13 cellular contexts compared by ENCODE assay signal in the genomic region with DNA sequence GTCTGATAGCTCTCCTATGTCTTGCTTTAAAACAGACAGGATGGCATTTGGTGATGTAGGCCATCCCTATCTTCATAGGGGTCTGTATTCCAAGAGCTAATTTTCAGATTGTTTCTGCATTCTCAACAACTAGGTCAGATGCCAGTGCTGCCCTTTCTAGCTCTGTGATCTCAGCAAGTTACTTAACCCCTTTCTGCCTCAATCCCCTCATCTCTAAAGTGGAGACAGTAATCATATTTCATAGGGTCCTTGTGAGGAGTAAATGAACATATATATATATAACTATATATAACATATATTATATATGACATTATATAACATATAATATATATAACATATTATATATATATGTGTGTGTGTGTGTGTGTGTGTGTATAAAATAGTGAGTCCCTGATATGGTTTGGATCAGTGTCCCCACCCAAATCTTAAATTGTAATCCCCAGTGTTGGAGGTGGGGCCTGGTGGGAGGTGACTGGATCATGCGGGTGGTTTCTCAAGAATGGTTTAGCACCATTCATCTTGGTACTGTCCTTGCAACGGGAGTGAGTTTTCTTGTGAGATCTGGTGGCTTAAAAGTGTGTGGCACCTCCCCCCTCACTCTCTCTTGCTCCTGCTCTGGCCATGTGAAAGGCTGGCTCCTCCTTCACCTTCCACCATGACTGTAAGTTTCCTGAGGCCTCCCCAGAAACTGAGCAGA. TPM values are rescaled to one million over a fixed set of nuclear protein-coding genes. Genes with fewer than 3 reads are reported as not detected.
DNase-seq lines count a peak whose midpoint lies in the region; ATAC-seq, FAIRE-seq and TF ChIP-seq lines count a peak whose summit lies in the region.
"Had no signal": no experiment of that assay in that cellular context is flagged by ENCODE, and none has a peak within 500 bp of the region (broad histone marks: within the 10 kb centered on the region; RNA-seq: fewer than 3 reads in every experiment).

No MANE protein-coding gene starts in this region.

- H3K9ac ChIP-seq in HCT116 (ENCODE audit: low read length), result no peak overlapping the region

- peak overlapping the region; percentile 87 for H3K27ac Mint-ChIP-seq in MCF 10A (ENCODE audit: low read depth, unreplicated experiment)
- peak overlapping the region in 5 of 6 donors; percentile 40 to 83 (median 67) for H3K27ac Mint-ChIP-seq in immature natural killer cell

- H2AFZ ChIP-seq in HCT116 (ENCODE audit: low read depth, low read length, poor library complexity, severe bottlenecking), result no peak overlapping the region

- intact Hi-C loops in HCT116 (cut with micrococcal nuclease), result loop anchor here (5.0 kb wide), 1 partner anchor 50 kb away; no protein-coding TSS in a partner anchor
- intact Hi-C loops in MCF 10A (cut with micrococcal nuclease), result no loop called here

- H3K27ac ChIP-seq in HCT116 (ENCODE audit: low read depth, low read length) (peak overlapping the region; percentile 26; the same call in 1 of the 2 replicates), small intestine (ENCODE audit: low read depth in 1 of 2, low read length in 1 of 2) (peak overlapping the region; percentile 45 to 75)

- no peaks in the 10 kb centered on the region for H3K27me3 Mint-ChIP-seq in MCF 10A (ENCODE audit: insufficient read depth, unreplicated experiment)
- H3K27me3 Mint-ChIP-seq in immature natural killer cell (ENCODE audit: low read depth in 3 of 3), result peaks cover 0 to 7% (median 5%) of the 10 kb centered on the region in 3 donors
- H3K27me3 Mint-ChIP-seq: activated B cell treated with CpG ODN at 0.5 μM for 24 hours had no signal

- TF ChIP-seq CTCF in HCT116 (IDR thresholded peaks at IDR 0.05 in 2 of 3, conservative IDR thresholded peaks at IDR 0.05 in 1 of 3; ENCODE audit: borderline replicate concordance in 1 of 3, insufficient read depth in 1 of 3, low read depth in 2 of 3, low read length in 2 of 3) (no peak), MCF 10A (IDR thresholded peaks at IDR 0.05; ENCODE audit: unreplicated experiment) (no peak), foreskin fibroblast (IDR thresholded peaks at IDR 0.05; ENCODE audit: low read depth, low read length) (no peak), GM10266 (IDR thresholded peaks at IDR 0.05; ENCODE audit: control insufficient read depth, insufficient read depth, low read depth, missing control alignments) (no peak)

- H3K9me2 ChIP-seq in HCT116 (ENCODE audit: insufficient read depth), result no peaks in the 10 kb centered on the region

- peaks cover 4% of the 10 kb centered on the region; the same call in 1 of the 2 replicates for H4K20me1 ChIP-seq in HCT116 (ENCODE audit: insufficient read depth)

- peak overlapping the region in 1 of 2 experiments; percentile 48; a peak in 3 of 4 replicates for H3K4me3 ChIP-seq in HCT116 (replicated peaks in 1 of 2; ENCODE audit: low read depth in 1 of 2, low read length in 2 of 2)
- H3K4me3 ChIP-seq in small intestine (ENCODE audit: low read depth in 1 of 2, low read length in 2 of 2), result no peak overlapping the region
- H3K4me3 ChIP-seq in H7 (ENCODE audit: insufficient read depth, low read depth, low read length), result no peak overlapping the region
- no peak overlapping the region for H3K4me3 ChIP-seq in foreskin fibroblast (ENCODE audit: low read depth in 1 of 2, low read length in 2 of 2)

- BruUV-seq in HCT116 (replicated peaks; lab: Mats Ljungman, UMichigan) (no TSS peak), MCF 10A (replicated peaks; lab: Mats Ljungman, UMichigan) (TSS peak; percentile 10)

- peaks cover 0 to 7% of the 10 kb centered on the region in 2 experiments; a peak in 1 of 4 replicates for H3K36me3 ChIP-seq in HCT116 (ENCODE audit: control insufficient read depth in 1 of 2, insufficient read depth in 2 of 2, low read length in 2 of 2)
- H3K36me3 ChIP-seq in small intestine (ENCODE audit: control insufficient read depth in 2 of 2, insufficient read depth in 2 of 2, low read length in 2 of 2), result no peaks in the 10 kb centered on the region
- H3K36me3 ChIP-seq in H7 (replicated peaks; ENCODE audit: control insufficient read depth, insufficient read depth, low read length), result no peaks in the 10 kb centered on the region

- H3K79me2 ChIP-seq in HCT116 (ENCODE audit: insufficient read depth, low read length), result peaks cover 61% of the 10 kb centered on the region

- DNase-seq in HCT116 (ENCODE audit: low read depth, low spot score) (no peak), MCF 10A (ENCODE audit: unreplicated experiment) (no peak), immature natural killer cell (no peak), small intestine (no peak), H7 (no peak), foreskin fibroblast (no peak), GM10266 (ENCODE audit: extremely low spot score) (no peak)
- no peak for DNase-seq in activated CD4-positive, CD25-positive, alpha-beta regulatory T cell treated with anti-CD3 and anti-CD28 coated beads, Interleukin-2, amount 50 U/mL, for 72 hours
- DNase-seq: activated B cell treated with CpG ODN at 0.5 μM for 24 hours; GDM1; KG1; RPMI8226; stimulated activated CD4-positive, alpha-beta T cell treated with anti-CD3 and anti-CD28 coated beads, Interleukin-12 subunit alpha, Interleukin-12 subunit beta, amount 100 ng/mL, for 4 hours had no signal

- H3K27me3 ChIP-seq in HCT116 (ENCODE audit: insufficient read depth, low read length) (no peaks in the 10 kb centered on the region), small intestine (ENCODE audit: control insufficient read depth in 2 of 2, insufficient read depth in 2 of 2, low read length in 2 of 2) (no peaks in the 10 kb centered on the region), H7 (ENCODE audit: control insufficient read depth, insufficient read depth, low read length) (no peaks in the 10 kb centered on the region)

- H3K4me3 Mint-ChIP-seq in MCF 10A (ENCODE audit: unreplicated experiment), result peak overlapping the region; percentile 57
- H3K4me3 Mint-ChIP-seq in immature natural killer cell, result peak overlapping the region in 3 of 5 donors; percentile 15 to 29 (median 21)
- H3K4me3 Mint-ChIP-seq: activated B cell treated with CpG ODN at 0.5 μM for 24 hours had no signal

- TF ChIP-seq POLR2A in HCT116 (IDR thresholded peaks at IDR 0.05; ENCODE audit: borderline replicate concordance, extremely low read depth, insufficient read depth, insufficient read length), result no peak

- no peak for FAIRE-seq in small intestine (lab: Jason Lieb, UNC)

- peaks cover 16 to 32% of the 10 kb centered on the region in 2 experiments for H3K4me1 ChIP-seq in HCT116 (ENCODE audit: control insufficient read depth in 1 of 2, insufficient read depth in 2 of 2, low read length in 2 of 2)
- H3K4me1 ChIP-seq in small intestine (ENCODE audit: control insufficient read depth in 2 of 2, insufficient read depth in 1 of 2, low read depth in 1 of 2, low read length in 1 of 2), result peaks cover 3 to 21% of the 10 kb centered on the region in 2 donors

- TF ChIP-seq RAD21 in HCT116 (IDR thresholded peaks at IDR 0.05; ENCODE audit: low read depth), result 0 out of 2 replicates have a peak, but pooled peaks have one; percentile 1

- POLR2A ChIA-PET in HCT116 (lab: Charles Lee) (no interaction called here), MCF 10A (lab: Yijun Ruan, JAX) (interaction anchor here (1.0 to 5.0 kb wide), 16 partner anchors 9 to 87 kb away, joined by 3 to 72 read pairs (median 5); partner anchors contain the start of gene HIPK2)

- 83 to 91% (median 88%) methylated on average over 2 of the region's 2 CpGs for WGBS in small intestine, 3 donors

- H3K9me3 ChIP-seq in HCT116 (ENCODE audit: control insufficient read depth in 1 of 2, insufficient read depth in 1 of 2, low read depth in 1 of 2, low read length in 2 of 2) (peaks cover 0 to 15% of the 10 kb centered on the region in 2 experiments; a peak in 1 of 4 replicates), small intestine (ENCODE audit: control insufficient read depth, low read depth) (no peaks in the 10 kb centered on the region)

- H3K9me3 Mint-ChIP-seq in MCF 10A (ENCODE audit: unreplicated experiment), result no peaks in the 10 kb centered on the region
- no peaks in the 10 kb centered on the region for H3K9me3 Mint-ChIP-seq in immature natural killer cell
- H3K9me3 Mint-ChIP-seq: activated B cell treated with CpG ODN at 0.5 μM for 24 hours had no signal

- peak overlapping the region; percentile 80 for H3K4me2 ChIP-seq in HCT116 (ENCODE audit: low read length)

- peak; percentile 70 for ATAC-seq in HCT116

- CTCF ChIA-PET in HCT116 (lab: Charles Lee) (interaction anchor here (0.8 kb wide), 1 partner anchor 20 kb away, joined by 4 read pairs; no protein-coding TSS in a partner anchor), MCF 10A (lab: Yijun Ruan, JAX) (interaction anchor here (0.8 to 1.3 kb wide), 6 partner anchors 48 to 184 kb away, joined by 3 read pairs; no protein-coding TSS in a partner anchor)

- H3K4me1 Mint-ChIP-seq in MCF 10A (ENCODE audit: insufficient read depth, unreplicated experiment), result peaks cover 73% of the 10 kb centered on the region
- H3K4me1 Mint-ChIP-seq in immature natural killer cell, result peaks cover 85 to 95% of the 10 kb centered on the region in 2 donors

- RAD21 ChIA-PET in HCT116 (lab: Charles Lee; ENCODE audit: low non-redundant PET in 1 of 2, low total read pairs in 2 of 2, uncharacterized antibody in 2 of 2, unreplicated experiment in 2 of 2), result interaction anchor here in 1 of 2 experiments (0.8 kb wide), 1 partner anchor 39 kb away, joined by 3 read pairs; no protein-coding TSS in a partner anchor

- H3K36me3 Mint-ChIP-seq in MCF 10A (ENCODE audit: insufficient read depth, unreplicated experiment), result peaks cover 41% of the 10 kb centered on the region
- H3K36me3 Mint-ChIP-seq in immature natural killer cell, result peaks cover 0 to 4% (median 0%) of the 10 kb centered on the region in 3 donors

TF ChIP-seq in HCT116, 20 proteins besides CTCF, POLR2A, EP300 and RAD21:
- TF ChIP-seq CBX3 (IDR thresholded peaks at IDR 0.05; ENCODE audit: low read depth), result peak; percentile 18
- TF ChIP-seq POLR2AphosphoS5 (IDR thresholded peaks at IDR 0.05; ENCODE audit: low read depth, low read length), result no peak
- no peak for TF ChIP-seq EZH2 (IDR thresholded peaks at IDR 0.05)
- no peak for TF ChIP-seq EGR1 (IDR thresholded peaks at IDR 0.05; ENCODE audit: low read depth)
- TF ChIP-seq MAX (IDR thresholded peaks at IDR 0.05), result 0 out of 2 replicates have a peak, but pooled peaks have one; percentile 6
- TF ChIP-seq SP1 (IDR thresholded peaks at IDR 0.05; ENCODE audit: low read depth), result no peak

RNA-seq across cellular contexts. Expression of gene HIPK2, which starts 45.2 kb away (rescaled TPM):
- total RNA-seq in HCT116 (2021; ENCODE audit: unreplicated experiment) (49.5 TPM), MCF 10A (2022) (64.3 and 93.9 TPM in 2 replicates)
- 17.1 TPM in 2 replicates for polyA plus RNA-seq in HCT116 (2012)
- polyA plus RNA-seq in immature natural killer cell (10 to 100 TPM in 1 of 3 donors, 1 to 10 TPM in 2; 3.5 to 14.2 (median 3.7) TPM), small intestine (10 to 100 TPM in 1 of 3 donors, 1 to 10 TPM in 2; 3.2 to 10.1 (median 4.2) TPM)
- 8.6 and 9.1 TPM in 2 replicates for total RNA-seq in H7 (2014; rRNA removed; shearing (Covaris generic))
